ENCODE assay signal across 10 cellular contexts in the genomic region with DNA sequence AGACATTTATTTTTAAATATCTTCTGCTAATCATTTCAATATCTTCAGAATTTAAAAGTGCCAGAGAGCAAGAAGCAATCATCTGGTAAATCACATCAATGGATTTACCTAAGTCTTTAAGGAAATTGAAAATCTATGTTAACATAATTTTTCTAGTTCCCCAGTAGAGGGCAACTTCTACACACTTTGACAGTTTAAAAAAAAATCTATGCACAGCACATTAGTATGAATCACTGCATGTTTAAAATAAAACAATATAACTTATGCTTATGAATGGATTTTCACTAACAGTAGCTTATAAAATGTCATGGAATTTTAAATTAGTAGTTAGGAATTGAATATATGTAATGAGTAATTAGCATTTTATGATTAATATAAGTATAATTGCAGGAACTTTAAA.
DNase-seq lines count a peak whose midpoint lies in the region; ATAC-seq, FAIRE-seq and TF ChIP-seq lines count a peak whose summit lies in the region.
"Had no signal": no experiment of that assay in that cellular context is flagged by ENCODE, and none has a peak within 500 bp of the region (broad histone marks: within the 10 kb centered on the region; RNA-seq: fewer than 3 reads in every experiment).

No MANE protein-coding gene starts in this region.

- H3F3A ChIP-seq in smooth muscle cell (ENCODE audit: low read depth), result no peaks in the 10 kb centered on the region

- no peaks in the 10 kb centered on the region for H3K27me3 Mint-ChIP-seq in activated CD4-positive, alpha-beta T cell treated with anti-CD3 and anti-CD28 coated beads for 36 hours
- H3K27me3 Mint-ChIP-seq: IgD-negative memory B cell had no signal

- DNase-seq in activated CD4-positive, alpha-beta T cell treated with anti-CD3 and anti-CD28 coated beads for 36 hours, result no peak
- DNase-seq in activated CD4-positive, alpha-beta T cell treated with anti-CD3 and anti-CD28 coated beads, Interleukin-2, amount 50 U/mL, for 4 hours, result no peak
- peak; percentile 5 for DNase-seq in NB4 (ENCODE audit: low read depth)
- no peak for DNase-seq in smooth muscle cell (lab: John Stamatoyannopoulos, UW; ENCODE audit: unreplicated experiment)
- no peak for DNase-seq in cortex of kidney (lab: John Stamatoyannopoulos, UW)
- DNase-seq: GDM1 had no signal

- no peak overlapping the region for H3K27ac ChIP-seq in smooth muscle cell (ENCODE audit: low read depth)

- H3K27me3 ChIP-seq in smooth muscle cell (ENCODE audit: low read depth), result no peaks in the 10 kb centered on the region

- H3K9me3 Mint-ChIP-seq in activated CD4-positive, alpha-beta T cell treated with anti-CD3 and anti-CD28 coated beads for 36 hours (ENCODE audit: low read depth), result no peaks in the 10 kb centered on the region
- H3K9me3 Mint-ChIP-seq: IgD-negative memory B cell had no signal

- H3K4me3 ChIP-seq in NB4 (ENCODE audit: low read depth, low read length) (no peak overlapping the region), smooth muscle cell (no peak overlapping the region)

- no peak for TF ChIP-seq POLR2A in NB4 (IDR thresholded peaks at IDR 0.05; ENCODE audit: extremely low read depth, insufficient read length)

- H3K36me3 Mint-ChIP-seq in activated CD4-positive, alpha-beta T cell treated with anti-CD3 and anti-CD28 coated beads for 36 hours (ENCODE audit: low read depth), result no peaks in the 10 kb centered on the region

- no peak overlapping the region for H3K4me2 ChIP-seq in smooth muscle cell

- H3K4me1 ChIP-seq in smooth muscle cell (ENCODE audit: low read depth), result no peaks in the 10 kb centered on the region

- CTCF ChIA-PET in activated CD4-positive, alpha-beta T cell treated with anti-CD3 and anti-CD28 coated beads for 36 hours (lab: Charles Lee), result interaction anchor here (0.6 to 4.1 kb wide), 3 partner anchors 49 to 756 kb away, joined by 3 to 26 read pairs (median 3); no protein-coding TSS in a partner anchor

- peaks cover 3% of the 10 kb centered on the region for H3K4me1 Mint-ChIP-seq in activated CD4-positive, alpha-beta T cell treated with anti-CD3 and anti-CD28 coated beads for 36 hours

- no peaks in the 10 kb centered on the region for H3K36me3 ChIP-seq in smooth muscle cell (ENCODE audit: low read depth)

- H3K9ac ChIP-seq in smooth muscle cell (ENCODE audit: low read depth), result no peak overlapping the region

- no peak for TF ChIP-seq CTCF in NB4 (IDR thresholded peaks at IDR 0.05; ENCODE audit: low read depth, low read length)
- peak; percentile 51 for TF ChIP-seq CTCF in smooth muscle cell (IDR thresholded peaks at IDR 0.05; ENCODE audit: borderline replicate concordance, insufficient read depth, poor library complexity, severe bottlenecking)

- H3K9me3 ChIP-seq in smooth muscle cell (replicated peaks; ENCODE audit: low read depth), result no peaks in the 10 kb centered on the region

- intact Hi-C loops in activated CD4-positive, alpha-beta T cell treated with anti-CD3 and anti-CD28 coated beads for 36 hours (cut with DNase I, micrococcal nuclease), result loop anchor here (1.0 to 10.0 kb wide), 4 partner anchors 114 to 297 kb away; partner anchors contain the start of genes POU4F2 (in 2 of the 2) and SLC10A7 (in 1 of the 2)

- FAIRE-seq in endometrium (lab: Jason Lieb, UNC), result peak; percentile 93

- ATAC-seq in activated CD4-positive, alpha-beta T cell treated with anti-CD3 and anti-CD28 coated beads for 36 hours, result peak; percentile 26
- ATAC-seq in HG03460 (IDR thresholded peaks at IDR 0.05; ENCODE audit: unreplicated experiment) (no peak), HG03025 (IDR thresholded peaks at IDR 0.05; ENCODE audit: low FRiP score, unreplicated experiment) (no peak)

- H2AFZ ChIP-seq in smooth muscle cell (ENCODE audit: low read depth), result no peak overlapping the region

- H4K20me1 ChIP-seq in smooth muscle cell (ENCODE audit: low read depth), result peaks cover 58% of the 10 kb centered on the region

- H3K27ac Mint-ChIP-seq in activated CD4-positive, alpha-beta T cell treated with anti-CD3 and anti-CD28 coated beads for 36 hours, result no peak overlapping the region
- H3K27ac Mint-ChIP-seq: IgD-negative memory B cell had no signal

- H3K4me3 Mint-ChIP-seq in activated CD4-positive, alpha-beta T cell treated with anti-CD3 and anti-CD28 coated beads for 36 hours, result no peak overlapping the region
- H3K4me3 Mint-ChIP-seq: IgD-negative memory B cell had no signal

- no peaks in the 10 kb centered on the region for H3K79me2 ChIP-seq in smooth muscle cell (ENCODE audit: low read depth)

- POLR2A ChIA-PET in activated CD4-positive, alpha-beta T cell treated with anti-CD3 and anti-CD28 coated beads for 36 hours (lab: Charles Lee), result no interaction called here
